22 cellular contexts compared by ENCODE assay signal in the genomic region with DNA sequence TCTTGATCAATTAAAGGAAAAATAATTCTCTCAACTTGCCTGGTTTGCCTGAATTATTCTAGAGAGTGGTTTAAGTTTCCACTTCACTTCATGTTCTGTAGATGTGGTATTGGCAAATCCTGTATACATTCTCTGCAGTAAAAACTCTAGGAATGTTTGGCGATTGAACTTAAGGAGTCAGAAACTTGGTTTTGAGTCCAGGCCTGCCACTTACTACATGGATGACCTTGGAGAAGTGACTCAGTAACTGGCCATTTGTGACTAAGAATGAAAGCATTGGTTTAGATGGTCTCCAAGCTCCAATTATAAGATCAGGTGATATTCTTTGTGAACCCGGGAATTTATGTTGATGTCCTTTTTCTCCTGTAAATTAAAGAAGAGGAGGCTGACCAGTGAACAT.
DNase-seq lines count a peak whose midpoint lies in the region; ATAC-seq, FAIRE-seq and TF ChIP-seq lines count a peak whose summit lies in the region.
"Had no signal": no experiment of that assay in that cellular context is flagged by ENCODE, and none has a peak within 500 bp of the region (broad histone marks: within the 10 kb centered on the region; RNA-seq: fewer than 3 reads in every experiment).

No MANE protein-coding gene starts in this region.

- H3K4me3 Mint-ChIP-seq in HFFc6, result peak overlapping the region; percentile 4; the same call in 1 of the 2 replicates
- no peak overlapping the region for H3K4me3 Mint-ChIP-seq in astrocyte (ENCODE audit: unreplicated experiment)
- H3K4me3 Mint-ChIP-seq: activated CD4-positive, alpha-beta T cell treated with anti-CD3 and anti-CD28 coated beads, Interleukin-2, amount 10 ng/mL, durations not matched to agents 24 days and 14 days; activated naive CD8-positive, alpha-beta T cell treated with anti-CD3 and anti-CD28 coated beads, Interleukin-2, amount 50 U/mL, for 24 hours; T-cell had no signal

- H3K4me3 ChIP-seq in astrocyte (ENCODE audit: insufficient read depth, low read depth, low read length) (no peak overlapping the region), foreskin fibroblast (ENCODE audit: low read depth in 1 of 2, low read length in 2 of 2) (no peak overlapping the region), smooth muscle cell (no peak overlapping the region)
- H3K4me3 ChIP-seq: prostate gland, spleen, upper lobe of left lung had no signal

- H3K36me3 Mint-ChIP-seq in HFFc6 (ENCODE audit: low read depth) (no peaks in the 10 kb centered on the region), astrocyte (ENCODE audit: low read depth, unreplicated experiment) (no peaks in the 10 kb centered on the region)
- H3K36me3 Mint-ChIP-seq: T-cell had no signal

- H3K4me1 Mint-ChIP-seq in HFFc6 (ENCODE audit: low read depth) (peaks cover 45% of the 10 kb centered on the region), astrocyte (ENCODE audit: low read depth, unreplicated experiment) (peaks cover 15% of the 10 kb centered on the region)
- H3K4me1 Mint-ChIP-seq: activated CD4-positive, alpha-beta T cell treated with anti-CD3 and anti-CD28 coated beads, Interleukin-2, amount 10 ng/mL, durations not matched to agents 24 days and 14 days; activated naive CD8-positive, alpha-beta T cell treated with anti-CD3 and anti-CD28 coated beads, Interleukin-2, amount 50 U/mL, for 24 hours; T-cell had no signal

- 64% methylated on average over 2 of the region's 2 CpGs for WGBS in smooth muscle cell (ENCODE audit: low lambda C conversion rate)

- H3K27me3 Mint-ChIP-seq in HFFc6 (ENCODE audit: insufficient read depth) (no peaks in the 10 kb centered on the region), astrocyte (ENCODE audit: low read depth, unreplicated experiment) (no peaks in the 10 kb centered on the region)

- H3K9me3 Mint-ChIP-seq in HFFc6 (no peaks in the 10 kb centered on the region), astrocyte (ENCODE audit: unreplicated experiment) (no peaks in the 10 kb centered on the region)
- H3K9me3 Mint-ChIP-seq: activated CD4-positive, alpha-beta T cell treated with anti-CD3 and anti-CD28 coated beads, Interleukin-2, amount 10 ng/mL, durations not matched to agents 24 days and 14 days; activated naive CD8-positive, alpha-beta T cell treated with anti-CD3 and anti-CD28 coated beads, Interleukin-2, amount 50 U/mL, for 24 hours; T-cell had no signal

- H3K79me2 ChIP-seq in astrocyte (ENCODE audit: insufficient read depth, low read length), result no peaks in the 10 kb centered on the region
- H3K79me2 ChIP-seq in smooth muscle cell (ENCODE audit: low read depth), result no peaks in the 10 kb centered on the region

- H3K9ac ChIP-seq in astrocyte (ENCODE audit: low read length) (no peak overlapping the region), smooth muscle cell (ENCODE audit: low read depth) (no peak overlapping the region)

- TF ChIP-seq CTCF in HFFc6 (IDR thresholded peaks at IDR 0.05) (no peak), astrocyte (IDR thresholded peaks at IDR 0.05; ENCODE audit: insufficient read depth, low read depth, low read length) (no peak), foreskin fibroblast (IDR thresholded peaks at IDR 0.05; ENCODE audit: low read depth, low read length) (no peak), smooth muscle cell (IDR thresholded peaks at IDR 0.05; ENCODE audit: borderline replicate concordance, insufficient read depth, poor library complexity, severe bottlenecking) (no peak)

- H3K4me1 ChIP-seq in astrocyte (ENCODE audit: insufficient read depth, low read length) (peaks cover 4% of the 10 kb centered on the region), smooth muscle cell (ENCODE audit: low read depth) (no peaks in the 10 kb centered on the region)
- H3K4me1 ChIP-seq: BE2C, Caco-2, prostate gland, spleen, upper lobe of left lung had no signal

- H3K27ac Mint-ChIP-seq in HFFc6 (peak overlapping the region; percentile 74), astrocyte (ENCODE audit: unreplicated experiment) (no peak overlapping the region)
- H3K27ac Mint-ChIP-seq: activated CD4-positive, alpha-beta T cell treated with anti-CD3 and anti-CD28 coated beads, Interleukin-2, amount 10 ng/mL, durations not matched to agents 24 days and 14 days; activated naive CD8-positive, alpha-beta T cell treated with anti-CD3 and anti-CD28 coated beads, Interleukin-2, amount 50 U/mL, for 24 hours; T-cell had no signal

- H4K20me1 ChIP-seq in astrocyte (ENCODE audit: insufficient read depth, low read length) (no peaks in the 10 kb centered on the region), smooth muscle cell (ENCODE audit: low read depth) (no peaks in the 10 kb centered on the region)

- H3K9me3 ChIP-seq in astrocyte (ENCODE audit: insufficient read depth, low read depth, low read length) (no peaks in the 10 kb centered on the region), smooth muscle cell (replicated peaks; ENCODE audit: low read depth) (no peaks in the 10 kb centered on the region)
- H3K9me3 ChIP-seq: BE2C, Caco-2, prostate gland, spleen, upper lobe of left lung had no signal

- H3K36me3 ChIP-seq in astrocyte (ENCODE audit: insufficient read depth, low read length) (no peaks in the 10 kb centered on the region), smooth muscle cell (ENCODE audit: low read depth) (no peaks in the 10 kb centered on the region)
- H3K36me3 ChIP-seq: BE2C, prostate gland, spleen, upper lobe of left lung had no signal

- no peaks in the 10 kb centered on the region for H3F3A ChIP-seq in smooth muscle cell (ENCODE audit: low read depth)

- H3K27ac ChIP-seq in astrocyte (ENCODE audit: low read depth, low read length), result peak overlapping the region; percentile 21
- H3K27ac ChIP-seq in smooth muscle cell (ENCODE audit: low read depth), result no peak overlapping the region
- H3K27ac ChIP-seq: epithelial cell of prostate, prostate gland, spleen, upper lobe of left lung had no signal

- H3K27me3 ChIP-seq in astrocyte (ENCODE audit: insufficient read depth, low read length) (no peaks in the 10 kb centered on the region), smooth muscle cell (ENCODE audit: low read depth) (no peaks in the 10 kb centered on the region)
- H3K27me3 ChIP-seq: BE2C, upper lobe of left lung had no signal

- H3K4me2 ChIP-seq in astrocyte (ENCODE audit: low read length) (peak overlapping the region; percentile 24), smooth muscle cell (peak overlapping the region; percentile 6)

- H2AFZ ChIP-seq in astrocyte (ENCODE audit: low read depth, low read length) (no peak overlapping the region), smooth muscle cell (ENCODE audit: low read depth) (no peak overlapping the region)

- ATAC-seq in GM21619 (IDR thresholded peaks at IDR 0.05; ENCODE audit: unreplicated experiment) (no peak), GM19324 (IDR thresholded peaks at IDR 0.05; ENCODE audit: low FRiP score, unreplicated experiment) (no peak)
- ATAC-seq: activated naive CD8-positive, alpha-beta T cell treated with anti-CD3 and anti-CD28 coated beads, Interleukin-2, amount 50 U/mL, for 24 hours; left lobe of liver; Right ventricle myocardium inferior; T-cell had no signal

- peak; percentile 13 for FAIRE-seq in astrocyte (lab: Jason Lieb, UNC)

- DNase-seq in HFFc6 (peak; percentile 61), astrocyte (ENCODE audit: low read depth) (peak; percentile 86), foreskin fibroblast (peak; percentile 68 to 76), smooth muscle cell (lab: John Stamatoyannopoulos, UW; ENCODE audit: unreplicated experiment) (no peak), NCI-H2227 treated with DMSO at 0.1 percent for 48 hours (lab: John Stamatoyannopoulos, UW) (no peak)
- DNase-seq: activated CD4-positive, alpha-beta T cell treated with anti-CD3 and anti-CD28 coated beads, Interleukin-2, amount 10 ng/mL, durations not matched to agents 24 days and 14 days; activated naive CD8-positive, alpha-beta T cell treated with anti-CD3 and anti-CD28 coated beads, Interleukin-2, amount 50 U/mL, for 24 hours; BE2C; Caco-2; caudate nucleus; midbrain; NCI-H146; NCI-H2171; spleen; T-cell; upper lobe of left lung had no signal

Comparison
In these comparisons a context has a peak if more than half of its experiments do, and no peak if none do; other contexts are left out.
1. DNase-seq: peak in HFFc6 (single experiment), astrocyte (single experiment) and foreskin fibroblast (2 of 2); none in smooth muscle cell (single experiment) and NCI-H2227 treated with DMSO at 0.1 percent for 48 hours (single experiment).